Comparison of ENCODE assay signal across 14 cellular contexts in genomic region chr4:7234355-7235029, GRCh38. TPM values are rescaled to one million over a fixed set of nuclear protein-coding genes. Genes with fewer than 3 reads are reported as not detected.
DNase-seq lines count a peak whose midpoint lies in the region; ATAC-seq and TF ChIP-seq lines count a peak whose summit lies in the region.
"Had no signal": no experiment of that assay in that cellular context is flagged by ENCODE, and none has a peak within 500 bp of the region (broad histone marks: within the 10 kb centered on the region; RNA-seq: fewer than 3 reads in every experiment).

No MANE protein-coding gene starts in this region.

- no peaks in the 10 kb centered on the region for H3K9me3 Mint-ChIP-seq in activated naive CD8-positive, alpha-beta T cell treated with anti-CD3 and anti-CD28 coated beads, Interleukin-2, amount 50 U/mL, for 24 hours
- peaks cover 7% of the 10 kb centered on the region for H3K9me3 Mint-ChIP-seq in activated naive CD8-positive, alpha-beta T cell treated with anti-CD3 and anti-CD28 coated beads for 36 hours
- no peaks in the 10 kb centered on the region for H3K9me3 Mint-ChIP-seq in nephron

- no peaks in the 10 kb centered on the region for H3K36me3 Mint-ChIP-seq in activated naive CD8-positive, alpha-beta T cell treated with anti-CD3 and anti-CD28 coated beads, Interleukin-2, amount 50 U/mL, for 24 hours (ENCODE audit: low read depth)
- H3K36me3 Mint-ChIP-seq in activated naive CD8-positive, alpha-beta T cell treated with anti-CD3 and anti-CD28 coated beads for 36 hours = no peaks in the 10 kb centered on the region
- H3K36me3 Mint-ChIP-seq in nephron (ENCODE audit: low read depth) = no peaks in the 10 kb centered on the region
- H3K36me3 Mint-ChIP-seq: CD4-positive, CD25-positive, alpha-beta regulatory T cell; CD8-positive, alpha-beta T cell had no signal

- H3K27ac Mint-ChIP-seq in activated naive CD8-positive, alpha-beta T cell treated with anti-CD3 and anti-CD28 coated beads, Interleukin-2, amount 50 U/mL, for 24 hours = no peak overlapping the region
- H3K27ac Mint-ChIP-seq in activated naive CD8-positive, alpha-beta T cell treated with anti-CD3 and anti-CD28 coated beads for 36 hours = no peak overlapping the region
- H3K27ac Mint-ChIP-seq in nephron = peak overlapping the region in 2 of 3 experiments; percentile 38 to 72
- H3K27ac Mint-ChIP-seq: B cell; CD4-positive, CD25-positive, alpha-beta regulatory T cell; CD8-positive, alpha-beta T cell; HFFc6 had no signal

- H3K27me3 Mint-ChIP-seq in activated naive CD8-positive, alpha-beta T cell treated with anti-CD3 and anti-CD28 coated beads, Interleukin-2, amount 50 U/mL, for 24 hours = no peaks in the 10 kb centered on the region
- H3K27me3 Mint-ChIP-seq in activated naive CD8-positive, alpha-beta T cell treated with anti-CD3 and anti-CD28 coated beads for 36 hours = no peaks in the 10 kb centered on the region
- H3K27me3 Mint-ChIP-seq in nephron (ENCODE audit: low read depth) = no peaks in the 10 kb centered on the region
- H3K27me3 Mint-ChIP-seq: CD4-positive, CD25-positive, alpha-beta regulatory T cell had no signal

- no peak for TF ChIP-seq CTCF in nephron (IDR thresholded peaks at IDR 0.05; ENCODE audit: unreplicated experiment in 3 of 3)

- ATAC-seq in activated naive CD8-positive, alpha-beta T cell treated with anti-CD3 and anti-CD28 coated beads, Interleukin-2, amount 50 U/mL, for 24 hours = peak; percentile 5
- ATAC-seq: CD8-positive, alpha-beta T cell had no signal

- no peaks in the 10 kb centered on the region for H3K4me1 Mint-ChIP-seq in activated naive CD8-positive, alpha-beta T cell treated with anti-CD3 and anti-CD28 coated beads, Interleukin-2, amount 50 U/mL, for 24 hours
- no peaks in the 10 kb centered on the region for H3K4me1 Mint-ChIP-seq in activated naive CD8-positive, alpha-beta T cell treated with anti-CD3 and anti-CD28 coated beads for 36 hours
- peaks cover 27% of the 10 kb centered on the region for H3K4me1 Mint-ChIP-seq in nephron
- H3K4me1 Mint-ChIP-seq: B cell; CD4-positive, CD25-positive, alpha-beta regulatory T cell had no signal

- H3K4me3 Mint-ChIP-seq in activated naive CD8-positive, alpha-beta T cell treated with anti-CD3 and anti-CD28 coated beads, Interleukin-2, amount 50 U/mL, for 24 hours = no peak overlapping the region
- H3K4me3 Mint-ChIP-seq in activated naive CD8-positive, alpha-beta T cell treated with anti-CD3 and anti-CD28 coated beads for 36 hours = no peak overlapping the region
- H3K4me3 Mint-ChIP-seq in nephron = no peak overlapping the region
- H3K4me3 Mint-ChIP-seq: B cell; CD4-positive, CD25-positive, alpha-beta regulatory T cell; CD8-positive, alpha-beta T cell; HFFc6 had no signal

- DNase-seq in activated naive CD8-positive, alpha-beta T cell treated with anti-CD3 and anti-CD28 coated beads, Interleukin-2, amount 50 U/mL, for 24 hours = no peak
- no peak for DNase-seq in activated naive CD8-positive, alpha-beta T cell treated with anti-CD3 and anti-CD28 coated beads for 36 hours
- DNase-seq in dermis blood vessel endothelial cell = peak; percentile 28
- DNase-seq in NCI-H1092 treated with DMSO at 0.1 percent for 48 hours (lab: John Stamatoyannopoulos, UW) = no peak
- DNase-seq in ureter (ENCODE audit: low spot score) = no peak
- DNase-seq: Caco-2; CD4-positive, CD25-positive, alpha-beta regulatory T cell; CD8-positive, alpha-beta T cell; DMS153; DND-41; GOT3; HFFc6 had no signal

RNA-seq across cellular contexts. Expression of gene SORCS2, which starts 42.2 kb away (rescaled TPM):
- total RNA-seq in activated naive CD8-positive, alpha-beta T cell treated with anti-CD3 and anti-CD28 coated beads for 36 hours = not detected
- total RNA-seq in dermis blood vessel endothelial cell (under 0.01 and 0.05 TPM in 2 replicates), ureter (2.8 TPM)
- total RNA-seq: B cell; CD4-positive, CD25-positive, alpha-beta regulatory T cell; CD8-positive, alpha-beta T cell had no signal

Comparison
In these comparisons a context has a peak if more than half of its experiments do, and no peak if none do; other contexts are left out.
1. H3K27ac Mint-ChIP-seq: peak in nephron (2 of 3); none in activated naive CD8-positive, alpha-beta T cell treated with anti-CD3 and anti-CD28 coated beads, Interleukin-2, amount 50 U/mL, for 24 hours (single experiment) and activated naive CD8-positive, alpha-beta T cell treated with anti-CD3 and anti-CD28 coated beads for 36 hours (single experiment).